Comparison of ENCODE assay signal across 1 cellular context in genomic region chrX:18793601-18794089, GRCh38.
TF ChIP-seq lines count a peak whose summit lies in the region.

No MANE protein-coding gene starts in this region.

TF ChIP-seq in H1, 55 proteins besides CTCF, POLR2A, EP300 and RAD21 (continued from another document):
- TF ChIP-seq TCF12 (IDR thresholded peaks at IDR 0.05; ENCODE audit: low read depth, low read length) (no peak), USF2 (IDR thresholded peaks at IDR 0.05; ENCODE audit: low read length) (no peak), HDAC6 (IDR thresholded peaks at IDR 0.05; ENCODE audit: low read depth, low read length) (no peak), E2F6 (IDR thresholded peaks at IDR 0.05) (no peak)
